Comparison of ENCODE assay signal across 1 cellular context in the genomic region with DNA sequence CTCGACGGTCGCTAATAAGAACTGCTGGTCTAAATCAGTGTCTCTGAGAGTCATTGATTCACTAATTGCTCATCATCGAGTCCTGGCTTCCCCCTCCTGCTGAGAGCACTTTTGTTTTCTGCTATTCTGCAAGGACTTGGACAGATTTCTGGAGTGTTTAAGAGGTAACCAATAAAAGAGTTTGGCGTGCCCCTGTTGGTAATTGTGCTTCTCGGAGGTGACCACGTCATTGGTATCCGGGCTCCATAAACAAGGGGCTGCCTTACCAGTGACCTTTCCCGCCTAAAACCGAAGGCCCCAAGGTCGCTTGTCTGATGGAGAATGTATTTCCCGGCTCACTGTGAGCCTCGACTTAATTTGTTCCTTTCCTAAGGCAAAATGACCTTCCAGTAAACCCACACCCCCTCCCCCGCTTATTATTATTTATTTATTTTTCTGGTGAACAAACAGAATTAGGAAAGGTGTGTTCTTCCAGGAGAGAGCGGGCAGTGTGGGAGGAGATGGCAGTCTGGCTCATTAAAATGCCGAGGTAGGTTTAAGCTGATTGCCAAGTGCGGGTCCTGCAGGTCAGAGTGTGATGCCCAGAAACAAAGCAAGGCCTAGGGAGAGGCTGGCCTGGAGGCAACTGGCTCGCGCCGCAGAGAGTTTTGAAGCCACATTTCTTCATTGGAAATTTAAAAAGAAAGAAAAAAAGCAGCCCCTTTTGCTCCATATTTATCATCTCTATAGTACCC.
TF ChIP-seq lines count a peak whose summit lies in the region.

No MANE protein-coding gene starts in this region.

TF ChIP-seq in WTC11, 78 proteins besides CTCF, POLR2A, EP300 and RAD21 (continued from another document):
- TF ChIP-seq, protein P1, sequence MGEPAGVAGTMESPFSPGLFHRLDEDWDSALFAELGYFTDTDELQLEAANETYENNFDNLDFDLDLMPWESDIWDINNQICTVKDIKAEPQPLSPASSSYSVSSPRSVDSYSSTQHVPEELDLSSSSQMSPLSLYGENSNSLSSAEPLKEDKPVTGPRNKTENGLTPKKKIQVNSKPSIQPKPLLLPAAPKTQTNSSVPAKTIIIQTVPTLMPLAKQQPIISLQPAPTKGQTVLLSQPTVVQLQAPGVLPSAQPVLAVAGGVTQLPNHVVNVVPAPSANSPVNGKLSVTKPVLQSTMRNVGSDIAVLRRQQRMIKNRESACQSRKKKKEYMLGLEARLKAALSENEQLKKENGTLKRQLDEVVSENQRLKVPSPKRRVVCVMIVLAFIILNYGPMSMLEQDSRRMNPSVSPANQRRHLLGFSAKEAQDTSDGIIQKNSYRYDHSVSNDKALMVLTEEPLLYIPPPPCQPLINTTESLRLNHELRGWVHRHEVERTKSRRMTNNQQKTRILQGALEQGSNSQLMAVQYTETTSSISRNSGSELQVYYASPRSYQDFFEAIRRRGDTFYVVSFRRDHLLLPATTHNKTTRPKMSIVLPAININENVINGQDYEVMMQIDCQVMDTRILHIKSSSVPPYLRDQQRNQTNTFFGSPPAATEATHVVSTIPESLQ (CRISPR knock-in tag; IDR thresholded peaks at IDR 0.05) = no peak
